19 cellular contexts compared by ENCODE assay signal in the genomic region with DNA sequence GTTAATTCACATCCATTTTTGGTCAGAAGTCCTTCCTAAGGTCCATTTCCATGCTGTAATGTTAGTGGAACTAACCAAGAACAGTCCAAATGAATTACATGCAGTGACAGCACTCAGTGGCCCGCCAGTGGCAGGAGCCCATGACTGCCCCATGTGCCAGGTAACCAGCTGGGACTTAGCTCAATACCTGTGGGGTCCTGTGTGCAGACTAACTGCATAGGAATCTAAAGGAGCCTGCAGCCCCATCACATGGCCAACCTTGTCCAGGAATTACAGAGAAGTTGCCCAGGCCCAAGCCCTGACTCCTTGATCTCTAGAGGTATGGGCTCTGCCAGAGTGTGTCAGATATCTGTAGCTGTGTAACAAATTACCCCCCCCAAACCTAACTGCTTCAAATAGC. TPM values are rescaled to one million over a fixed set of nuclear protein-coding genes. Genes with fewer than 3 reads are reported as not detected.
DNase-seq lines count a peak whose midpoint lies in the region; ATAC-seq and TF ChIP-seq lines count a peak whose summit lies in the region.
"Had no signal": no experiment of that assay in that cellular context is flagged by ENCODE, and none has a peak within 500 bp of the region (broad histone marks: within the 10 kb centered on the region; RNA-seq: fewer than 3 reads in every experiment).

No MANE protein-coding gene starts in this region.

- H3K27ac ChIP-seq in Peyer's patch: no peak overlapping the region
- H3K27ac ChIP-seq: GM23248, SJSA1 had no signal

- H3K4me1 Mint-ChIP-seq in osteocyte (ENCODE audit: unreplicated experiment) (peaks cover 7% of the 10 kb centered on the region), type B pancreatic cell (ENCODE audit: unreplicated experiment) (no peaks in the 10 kb centered on the region), progenitor cell of endocrine pancreas (ENCODE audit: low read depth) (no peaks in the 10 kb centered on the region)
- H3K4me1 Mint-ChIP-seq: CD8-positive, alpha-beta memory T cell had no signal

- ATAC-seq in HG03097 (IDR thresholded peaks at IDR 0.05; ENCODE audit: low FRiP score, unreplicated experiment) (no peak), HG02759 (IDR thresholded peaks at IDR 0.05; ENCODE audit: unreplicated experiment) (no peak)
- ATAC-seq: HCT116 had no signal

- H3K4me3 Mint-ChIP-seq in osteocyte (ENCODE audit: unreplicated experiment) (no peak overlapping the region), type B pancreatic cell (no peak overlapping the region), progenitor cell of endocrine pancreas (ENCODE audit: low read depth) (no peak overlapping the region)
- H3K4me3 Mint-ChIP-seq: CD8-positive, alpha-beta memory T cell had no signal

- peak; percentile 37 for DNase-seq in activated effector memory CD4-positive, alpha-beta T cell treated with anti-CD3 and anti-CD28 coated beads, Interleukin-2, amount 50 U/mL, for 16 hours
- no peak for DNase-seq in activated effector memory CD4-positive, alpha-beta T cell treated with Interleukin-2 at 50 U/mL for 16 hours
- DNase-seq in Peyer's patch: peak in 2 of 3 donors; percentile 22 to 32
- peak; percentile 38 for DNase-seq in osteocyte (ENCODE audit: extremely low spot score, unreplicated experiment)
- DNase-seq in type B pancreatic cell (ENCODE audit: extremely low spot score, unreplicated experiment): peak; percentile 36
- DNase-seq in progenitor cell of endocrine pancreas (ENCODE audit: low spot score, unreplicated experiment): no peak
- DNase-seq: 8988T, GF-D8, GM23248, NCI-H1436 treated with DMSO at 0.1 percent for 48 hours, NCI-H2081, NCI-H774 had no signal

- no peak overlapping the region for H3K4me3 ChIP-seq in Peyer's patch
- H3K4me3 ChIP-seq: GM23248, SJSA1 had no signal

- peaks cover 0 to 79% (median 0%) of the 10 kb centered on the region in 3 donors for H3K36me3 ChIP-seq in Peyer's patch
- H3K36me3 ChIP-seq: SJSA1 had no signal

- H3K27ac Mint-ChIP-seq in osteocyte (ENCODE audit: unreplicated experiment): no peak overlapping the region
- H3K27ac Mint-ChIP-seq in type B pancreatic cell: no peak overlapping the region
- H3K27ac Mint-ChIP-seq in progenitor cell of endocrine pancreas: no peak overlapping the region
- H3K27ac Mint-ChIP-seq: CD8-positive, alpha-beta memory T cell had no signal

- H3K9me3 ChIP-seq in Peyer's patch: peaks cover 0 to 3% (median 0%) of the 10 kb centered on the region in 4 donors

- no peak for TF ChIP-seq CTCF in Peyer's patch (IDR thresholded peaks at IDR 0.05)
- TF ChIP-seq CTCF in osteocyte (IDR thresholded peaks at IDR 0.05): no peak
- TF ChIP-seq CTCF in type B pancreatic cell (conservative IDR thresholded peaks at IDR 0.05): no peak
- no peak for TF ChIP-seq CTCF in progenitor cell of endocrine pancreas (IDR thresholded peaks at IDR 0.05; ENCODE audit: unreplicated experiment)

- no peak for TF ChIP-seq POLR2A in Peyer's patch (IDR thresholded peaks at IDR 0.05)

- H3K4me1 ChIP-seq in Peyer's patch: no peaks in the 10 kb centered on the region

- H3K27me3 Mint-ChIP-seq in osteocyte (ENCODE audit: unreplicated experiment) (no peaks in the 10 kb centered on the region), type B pancreatic cell (peaks cover 5% of the 10 kb centered on the region), progenitor cell of endocrine pancreas (no peaks in the 10 kb centered on the region)

- H3K27me3 ChIP-seq in Peyer's patch: no peaks in the 10 kb centered on the region
- H3K27me3 ChIP-seq: SJSA1 had no signal

- H3K9me3 Mint-ChIP-seq in osteocyte (ENCODE audit: unreplicated experiment) (peaks cover 13% of the 10 kb centered on the region), type B pancreatic cell (peaks cover 4% of the 10 kb centered on the region), progenitor cell of endocrine pancreas (ENCODE audit: low read depth) (peaks cover 11% of the 10 kb centered on the region)

- peaks cover 3% of the 10 kb centered on the region for H3K36me3 Mint-ChIP-seq in osteocyte (ENCODE audit: unreplicated experiment)
- H3K36me3 Mint-ChIP-seq in type B pancreatic cell: no peaks in the 10 kb centered on the region
- H3K36me3 Mint-ChIP-seq in progenitor cell of endocrine pancreas (ENCODE audit: insufficient read depth): peaks cover 2% of the 10 kb centered on the region

RNA-seq across cellular contexts. Expression of gene GPR17, which starts 35.4 kb away (rescaled TPM):
- total RNA-seq in Peyer's patch: not detected
- not detected in 2 replicates for total RNA-seq in osteocyte
- total RNA-seq in type B pancreatic cell (ENCODE audit: low replicate concordance): 0.19 TPM in 1 of 2 replicates, not detected in the other
- not detected in 2 replicates for total RNA-seq in progenitor cell of endocrine pancreas
- total RNA-seq: CD8-positive, alpha-beta memory T cell; Daoy; GM23248; NCI-H460; SJSA1 had no signal

Comparison
In these comparisons a context has a peak if more than half of its experiments do, and no peak if none do; other contexts are left out.
1. DNase-seq: peak in activated effector memory CD4-positive, alpha-beta T cell treated with anti-CD3 and anti-CD28 coated beads, Interleukin-2, amount 50 U/mL, for 16 hours (single experiment), Peyer's patch (2 of 3), osteocyte (single experiment) and type B pancreatic cell (single experiment); none in activated effector memory CD4-positive, alpha-beta T cell treated with Interleukin-2 at 50 U/mL for 16 hours (single experiment) and progenitor cell of endocrine pancreas (single experiment).